Comparison of ENCODE assay signal across 8 cellular contexts in the genomic region with DNA sequence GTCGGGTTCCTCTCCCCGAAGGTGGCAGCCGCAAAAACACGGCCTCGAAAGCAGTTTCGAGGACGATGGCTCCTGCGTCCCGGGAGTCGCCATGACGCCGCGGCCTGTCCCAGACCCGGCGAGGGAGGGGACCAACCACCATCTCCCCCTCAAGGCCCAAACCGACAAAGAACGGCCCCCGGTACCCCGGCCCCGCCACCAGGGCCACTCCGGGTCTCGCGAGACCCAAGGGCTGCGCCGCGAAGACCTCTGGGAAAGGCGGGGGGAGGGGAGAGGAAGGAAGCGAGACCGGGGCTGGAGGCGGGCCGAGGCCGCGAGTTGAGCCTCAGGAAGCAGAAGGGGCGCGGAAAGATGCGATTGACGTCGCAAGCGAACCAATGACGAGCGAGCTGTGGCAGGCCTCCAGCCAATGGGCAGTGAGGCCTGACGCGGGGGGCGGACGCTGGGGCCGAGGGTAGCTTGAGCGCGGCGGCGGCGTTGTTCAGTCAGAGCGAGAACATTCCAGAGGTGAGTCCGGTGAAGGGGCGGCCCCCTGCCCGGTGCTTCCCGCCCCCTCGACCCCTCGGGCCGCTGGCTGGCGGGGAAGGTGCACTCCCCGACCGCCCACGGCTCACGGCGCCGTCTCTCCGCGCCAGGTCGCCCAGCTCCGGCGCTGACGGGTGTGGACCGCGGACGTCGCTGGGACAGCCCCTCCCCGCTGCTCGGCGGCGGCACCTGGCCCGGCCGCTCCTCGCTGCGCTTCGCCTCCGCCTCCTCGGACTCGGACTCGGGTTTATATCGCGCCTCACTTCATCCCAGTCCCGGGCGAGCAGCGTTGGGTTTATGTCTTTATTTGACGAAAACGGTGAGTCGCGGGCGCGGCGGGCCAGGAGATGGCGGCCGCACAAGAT. TPM values are rescaled to one million over a fixed set of nuclear protein-coding genes. Genes with fewer than 3 reads are reported as not detected.
A peak's percentile ranks its signal among the peaks of the same experiment; 100 is the strongest.
DNase-seq lines count a peak whose midpoint lies in the region; ATAC-seq and TF ChIP-seq lines count a peak whose summit lies in the region.

EIF5 (plus strand) TSS at position 484 of the 890 bp plus-strand sequence. CDS start 1,624 bp downstream, outside the sequence.

- 0 to 1% (median 0%) methylated on average over 29 to 103 of the region's 103 CpGs for WGBS in spleen, 5 donors

- no peaks in the 10 kb centered on the region for H3K27me3 Mint-ChIP-seq in activated B cell treated with CpG ODN at 0.5 μM for 24 hours
- H3K27me3 Mint-ChIP-seq in immature natural killer cell (ENCODE audit: low read depth in 3 of 3): peaks cover 17 to 22% (median 18%) of the 10 kb centered on the region in 3 donors

- H3K27ac ChIP-seq in caudate nucleus (ENCODE audit: low read depth, low read length): peak within 1 kb of the TSS; percentile 100
- H3K27ac ChIP-seq in spleen: peak within 1 kb of the TSS; percentile 98 to 100 (median 100)

- CTCF ChIA-PET in activated B cell treated with CpG ODN at 0.5 μM for 24 hours (lab: Charles Lee): interaction anchor here (1.0 to 5.6 kb wide), 3 partner anchors 41 to 229 kb away, joined by 3 to 29 read pairs (median 3); no protein-coding TSS in a partner anchor

- POLR2A ChIA-PET in activated B cell treated with CpG ODN at 0.5 μM for 24 hours (lab: Charles Lee): interaction anchor here (0.6 to 4.4 kb wide), 22 partner anchors 9 to 1385 kb away, joined by 3 to 28 read pairs (median 5); partner anchors contain the start of genes CINP, MARK3, TECPR2 and WDR20

- ATAC-seq in HG03196 (IDR thresholded peaks at IDR 0.05; ENCODE audit: unreplicated experiment) (peak; percentile 90), activated B cell treated with CpG ODN at 0.5 μM for 24 hours (ENCODE audit: low read depth) (peak; percentile 84)

- H3K9me3 Mint-ChIP-seq in activated B cell treated with CpG ODN at 0.5 μM for 24 hours: no peaks in the 10 kb centered on the region
- no peaks in the 10 kb centered on the region for H3K9me3 Mint-ChIP-seq in immature natural killer cell

- in situ Hi-C loops in GM18951 (cut with MboI; ENCODE audit: low sequenced_read_pairs, unreplicated experiment): no loop called here

- H3K36me3 Mint-ChIP-seq in activated B cell treated with CpG ODN at 0.5 μM for 24 hours (ENCODE audit: low read depth): peaks cover 43% of the 10 kb centered on the region
- H3K36me3 Mint-ChIP-seq in immature natural killer cell: peaks cover 19 to 36% (median 35%) of the 10 kb centered on the region in 3 donors

- intact Hi-C loops in activated B cell treated with CpG ODN at 0.5 μM for 24 hours (cut with micrococcal nuclease) (loop anchor here (1.0 to 10.0 kb wide), 12 partner anchors 41 to 1247 kb away; partner anchors contain the start of genes BAG5, CDC42BPB, CKB and COA8), spleen (cut with DNase I; ENCODE audit: low total_unique reads) (no loop called here)

- TF ChIP-seq CTCF in AG09309 (IDR thresholded peaks at IDR 0.05; ENCODE audit: control insufficient read depth, insufficient read depth, low read depth, low read length, missing control alignments) (peak; percentile 19), activated B cell treated with CpG ODN at 0.5 μM for 24 hours (IDR thresholded peaks at IDR 0.05) (no peak), spleen (IDR thresholded peaks at IDR 0.05 in 8 of 11, conservative IDR thresholded peaks at IDR 0.05 in 3 of 11) (peak; percentile 41 to 90 (median 75))

- H3K27ac Mint-ChIP-seq in activated B cell treated with CpG ODN at 0.5 μM for 24 hours: peak within 1 kb of the TSS; percentile 93
- peak within 1 kb of the TSS; percentile 92 to 98 (median 96) for H3K27ac Mint-ChIP-seq in immature natural killer cell

- H3K9me3 ChIP-seq in spleen: no peaks in the 10 kb centered on the region

- H3K4me1 ChIP-seq in spleen: peaks cover 19 to 75% (median 50%) of the 10 kb centered on the region in 6 donors

- H3K4me3 Mint-ChIP-seq in activated B cell treated with CpG ODN at 0.5 μM for 24 hours (peak within 1 kb of the TSS; percentile 91), immature natural killer cell (peak within 1 kb of the TSS; percentile 92 to 97 (median 94))

- H3K4me1 Mint-ChIP-seq in activated B cell treated with CpG ODN at 0.5 μM for 24 hours (peaks cover 33% of the 10 kb centered on the region), immature natural killer cell (peaks cover 33 to 44% of the 10 kb centered on the region in 2 donors)

- DNase-seq in AG09309 (ENCODE audit: low read depth) (peak; percentile 93), NCI-H345 (lab: John Stamatoyannopoulos, UW) (peak; percentile 99), activated B cell treated with CpG ODN at 0.5 μM for 24 hours (peak; percentile 98), caudate nucleus (lab: John Stamatoyannopoulos, UW) (peak; percentile 88 to 100 (median 99)), immature natural killer cell (peak; percentile 98 to 99 (median 99)), spleen (peak; percentile 99)

- no peaks in the 10 kb centered on the region for H3K27me3 ChIP-seq in spleen (replicated peaks in 1 of 7)

- peaks cover 12 to 38% (median 36%) of the 10 kb centered on the region in 6 donors for H3K36me3 ChIP-seq in spleen

- H3K4me3 ChIP-seq in AG09309 (ENCODE audit: control insufficient read depth, low read depth, low read length) (peak within 1 kb of the TSS; percentile 77), spleen (peak within 1 kb of the TSS; percentile 75 to 96 (median 92))

- TF ChIP-seq POLR2A in GM18951 (IDR thresholded peaks at IDR 0.05; ENCODE audit: extremely low read depth, insufficient read depth, insufficient read length): peak; percentile 98
- TF ChIP-seq POLR2A in spleen (IDR thresholded peaks at IDR 0.05): peak; percentile 95 to 99 (median 96)

RNA-seq across cellular contexts. Expression of gene EIF5, which starts in this region (rescaled TPM):
- total RNA-seq in activated B cell treated with CpG ODN at 0.5 μM for 24 hours (234 and 274 TPM in 2 replicates), spleen (100 to 1,000 TPM; 173 to 261 (median 228) TPM)
- polyA plus RNA-seq in immature natural killer cell (100 to 1,000 TPM; 348 to 443 (median 414) TPM), spleen (10 to 100 TPM; 31.9 to 60.0 (median 46.8) TPM)

Comparison
In these comparisons a context has a peak if more than half of its experiments do, and no peak if none do; other contexts are left out.
1. Peak in every context shown above with its lines: DNase-seq, ATAC-seq, H3K4me3 ChIP-seq and H3K27ac ChIP-seq.
2. RNA of gene EIF5 (polyA plus RNA-seq): 348 to 443 TPM in immature natural killer cell; 31.9 to 60.0 TPM in spleen; every median in the first group is over 4 times any median in the second.